ENCODE assay signal across 13 cellular contexts in genomic region chr2:202768284-202768683, GRCh38.
"Had no signal": no experiment of that assay in that cellular context is flagged by ENCODE, and none has a peak within 500 bp of the region (broad histone marks: within the 10 kb centered on the region; RNA-seq: fewer than 3 reads in every experiment).

No MANE protein-coding gene starts in this region.

- H3K27me3 ChIP-seq: adrenal gland, cardiac muscle cell, gastroesophageal sphincter, heart right ventricle, transverse colon, vagina had no signal

- H3K36me3 ChIP-seq: cardiac muscle cell had no signal

- H3K36me3 Mint-ChIP-seq: natural killer cell had no signal

- H3K27ac Mint-ChIP-seq: natural killer cell had no signal

- H3K4me1 ChIP-seq: gastroesophageal sphincter, vagina had no signal

- H3K9me3 Mint-ChIP-seq: natural killer cell had no signal

- H3K4me3 Mint-ChIP-seq: natural killer cell had no signal

- DNase-seq: activated CD4-positive, alpha-beta T cell treated with anti-CD3 and anti-CD28 coated beads, Interleukin-2, amount 50 U/mL, for 48 hours; adrenal gland; heart right ventricle; left cardiac atrium; mucosa of descending colon; natural killer cell; nucleus accumbens; stimulated activated naive CD4-positive, alpha-beta T cell; T-helper 1 cell; transverse colon had no signal

- H3K4me3 ChIP-seq: adrenal gland, cardiac muscle cell, gastroesophageal sphincter, heart right ventricle, mucosa of descending colon, transverse colon, vagina had no signal

- H3K9me3 ChIP-seq: adrenal gland, gastroesophageal sphincter, heart right ventricle, mucosa of descending colon, transverse colon, vagina had no signal

- ATAC-seq: gastroesophageal sphincter, heart right ventricle, left cardiac atrium, mucosa of descending colon, natural killer cell had no signal

- H3K27ac ChIP-seq: adrenal gland, cardiac muscle cell, gastroesophageal sphincter, heart right ventricle, transverse colon, vagina had no signal
